ENCODE assay signal across 36 cellular contexts in the genomic region with DNA sequence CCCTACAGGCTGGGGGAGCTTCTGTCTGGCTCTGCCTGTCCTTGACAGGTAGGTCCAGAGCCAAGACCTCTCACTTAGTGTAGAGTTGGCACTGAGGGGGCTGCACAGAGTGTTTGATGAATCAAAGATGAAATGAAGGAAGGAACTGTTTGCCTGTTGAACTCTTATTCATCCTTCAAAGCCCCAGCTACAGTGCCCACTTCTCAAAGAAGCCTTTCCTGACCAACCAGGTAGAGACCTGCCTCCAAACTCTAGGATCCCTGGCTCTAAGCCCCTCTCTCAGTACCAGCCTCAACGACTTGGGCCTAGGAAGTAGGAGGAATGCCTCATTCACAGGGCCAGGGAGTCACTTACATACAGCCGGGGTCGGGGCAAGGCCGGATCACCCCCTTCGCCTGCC. TPM values are rescaled to one million over a fixed set of nuclear protein-coding genes. Genes with fewer than 3 reads are reported as not detected.
"Had no signal": no experiment of that assay in that cellular context is flagged by ENCODE, and none has a peak within 500 bp of the region (broad histone marks: within the 10 kb centered on the region; RNA-seq: fewer than 3 reads in every experiment).

No MANE protein-coding gene starts in this region.

- H3K27me3 ChIP-seq: adrenal gland, body of pancreas, brain microvascular endothelial cell, breast epithelium had no signal

- H3K4me3 ChIP-seq: adrenal gland, body of pancreas, breast epithelium had no signal

- ATAC-seq: activated CD8-positive, alpha-beta T cell treated with anti-CD3 and anti-CD28 coated beads for 36 hours; activated naive CD4-positive, alpha-beta T cell treated with anti-CD3 and anti-CD28 coated beads, Interleukin-2, amount 50 U/mL, for 72 hours; activated T-cell treated with anti-CD3 and anti-CD28 coated beads, Interleukin-2, amount 50 U/mL, for 4 hours; activated T-cell treated with anti-CD3 and anti-CD28 coated beads, Interleukin-2, amount 50 U/mL, for 72 hours; activated T-helper 17 cell treated with anti-CD3 and anti-CD28 coated beads, Interleukin-2, amount 50 U/mL, for 72 hours; body of pancreas had no signal

- H3K27ac ChIP-seq: adrenal gland, body of pancreas, brain microvascular endothelial cell, breast epithelium, VCaP had no signal

- H3K36me3 Mint-ChIP-seq: activated naive CD4-positive, alpha-beta T cell treated with anti-CD3 and anti-CD28 coated beads, Interleukin-2, amount 50 U/mL, for 72 hours; activated naive CD8-positive, alpha-beta T cell treated with anti-CD3 and anti-CD28 coated beads for 36 hours had no signal

- DNase-seq: activated B cell treated with CpG ODN at 0.5 μM for 24 hours; activated CD4-positive, alpha-beta memory T cell treated with anti-CD3 and anti-CD28 coated beads for 36 hours; activated CD4-positive, alpha-beta T cell treated with anti-CD3 and anti-CD28 coated beads for 4 hours; activated CD4-positive, alpha-beta T cell treated with anti-CD3 and anti-CD28 coated beads, Interleukin-2, amount 10 ng/mL, durations not matched to agents 24 days and 14 days; activated CD4-positive, alpha-beta T cell treated with anti-CD3 and anti-CD28 coated beads, Interleukin-2, amount 50 U/mL, for 1 hour; activated CD4-positive, alpha-beta T cell treated with anti-CD3 and anti-CD28 coated beads, Interleukin-2, amount 50 U/mL, for 4 hours; activated CD4-positive, CD25-positive, alpha-beta regulatory T cell treated with anti-CD3 and anti-CD28 coated beads, Interleukin-2, amount 50 U/mL, for 72 hours; activated CD8-positive, alpha-beta memory T cell treated with anti-CD3 and anti-CD28 coated beads, Interleukin-2, amount 50 U/mL, for 4 hours; activated CD8-positive, alpha-beta T cell treated with anti-CD3 and anti-CD28 coated beads for 36 hours; activated effector memory CD4-positive, alpha-beta T cell treated with anti-CD3 and anti-CD28 coated beads, Interleukin-2, amount 50 U/mL, for 16 hours; activated gamma-delta T cell treated with Interleukin-2 at 50 U/mL for 16 hours; activated naive CD4-positive, alpha-beta T cell; activated naive CD4-positive, alpha-beta T cell treated with anti-CD3 and anti-CD28 coated beads for 36 hours; activated naive CD4-positive, alpha-beta T cell treated with anti-CD3 and anti-CD28 coated beads, Interleukin-2, amount 50 U/mL, for 16 hours; activated naive CD8-positive, alpha-beta T cell treated with anti-CD3 and anti-CD28 coated beads for 36 hours; activated T-cell treated with anti-CD3 and anti-CD28 coated beads for 4 hours; activated T-cell treated with anti-CD3 and anti-CD28 coated beads, Interleukin-2, amount 50 U/mL, for 1 hour; activated T-cell treated with anti-CD3 and anti-CD28 coated beads, Interleukin-2, amount 50 U/mL, for 4 hours; activated T-cell treated with anti-CD3 and anti-CD28 coated beads, Interleukin-2, amount 50 U/mL, for 72 hours; adrenal gland; amniotic stem cell; aorta; body of pancreas; brain microvascular endothelial cell; central memory CD4-positive, alpha-beta T cell; T-helper 2 cell; T-helper 9 cell had no signal

- H3K36me3 ChIP-seq: adrenal gland, brain microvascular endothelial cell, breast epithelium had no signal

- H3K27ac Mint-ChIP-seq: activated B cell treated with CpG ODN at 0.5 μM for 24 hours; activated CD4-positive, alpha-beta memory T cell treated with anti-CD3 and anti-CD28 coated beads for 36 hours; activated CD4-positive, alpha-beta T cell treated with anti-CD3 and anti-CD28 coated beads, Interleukin-2, amount 10 ng/mL, durations not matched to agents 24 days and 14 days; activated CD8-positive, alpha-beta T cell treated with anti-CD3 and anti-CD28 coated beads for 36 hours; activated naive CD4-positive, alpha-beta T cell treated with anti-CD3 and anti-CD28 coated beads for 36 hours; activated naive CD4-positive, alpha-beta T cell treated with anti-CD3 and anti-CD28 coated beads, Interleukin-2, amount 50 U/mL, for 72 hours; activated naive CD8-positive, alpha-beta T cell treated with anti-CD3 and anti-CD28 coated beads for 36 hours; activated T-cell treated with anti-CD3 and anti-CD28 coated beads, Interleukin-2, amount 50 U/mL, for 72 hours; activated T-helper 1 cell treated with anti-CD3 and anti-CD28 coated beads, Interleukin-12 subunit alpha, Interleukin-12 subunit beta, Interleukin-2, Interleukin-4 antibody, amounts not matched to agents 30 ng/mL and 10 ng/mL and 1 ng/mL, durations not matched to agents 14 hours and 24 hours and 36 hours; activated T-helper 17 cell treated with anti-CD3 and anti-CD28 coated beads, Interleukin-2, amount 50 U/mL, for 72 hours; T-helper 2 cell treated with Interferon-gamma antibody and Interleukin-4, amounts not matched to agents 5 μg/mL and 100 μg/mL, for 36 hours had no signal

- H3K9me3 ChIP-seq: adrenal gland, body of pancreas, breast epithelium had no signal

- FAIRE-seq: astrocyte, colon, TTC549 had no signal

- H3K4me1 Mint-ChIP-seq: activated naive CD8-positive, alpha-beta T cell treated with anti-CD3 and anti-CD28 coated beads for 36 hours; activated T-helper 17 cell treated with anti-CD3 and anti-CD28 coated beads, Interleukin-2, amount 50 U/mL, for 72 hours had no signal

- H3K4me3 Mint-ChIP-seq: activated B cell treated with CpG ODN at 0.5 μM for 24 hours; activated CD4-positive, alpha-beta memory T cell treated with anti-CD3 and anti-CD28 coated beads for 36 hours; activated CD4-positive, alpha-beta T cell treated with anti-CD3 and anti-CD28 coated beads, Interleukin-2, amount 10 ng/mL, durations not matched to agents 24 days and 14 days; activated CD8-positive, alpha-beta T cell treated with anti-CD3 and anti-CD28 coated beads for 36 hours; activated naive CD4-positive, alpha-beta T cell treated with anti-CD3 and anti-CD28 coated beads for 36 hours; activated naive CD8-positive, alpha-beta T cell treated with anti-CD3 and anti-CD28 coated beads for 36 hours; activated T-cell treated with anti-CD3 and anti-CD28 coated beads, Interleukin-2, amount 50 U/mL, for 4 hours; activated T-cell treated with anti-CD3 and anti-CD28 coated beads, Interleukin-2, amount 50 U/mL, for 72 hours; activated T-helper 1 cell treated with anti-CD3 and anti-CD28 coated beads, Interleukin-12 subunit alpha, Interleukin-12 subunit beta, Interleukin-2, Interleukin-4 antibody, amounts not matched to agents 30 ng/mL and 10 ng/mL and 1 ng/mL, durations not matched to agents 14 hours and 24 hours and 36 hours; activated T-helper 17 cell treated with anti-CD3 and anti-CD28 coated beads, Interleukin-2, amount 50 U/mL, for 72 hours; T-helper 2 cell treated with Interferon-gamma antibody and Interleukin-4, amounts not matched to agents 5 μg/mL and 100 μg/mL, for 36 hours had no signal

- H3K27me3 Mint-ChIP-seq: activated B cell treated with CpG ODN at 0.5 μM for 24 hours; activated CD4-positive, alpha-beta memory T cell treated with anti-CD3 and anti-CD28 coated beads for 36 hours; activated CD4-positive, alpha-beta T cell treated with anti-CD3 and anti-CD28 coated beads, Interleukin-2, amount 10 ng/mL, durations not matched to agents 24 days and 14 days; activated CD8-positive, alpha-beta T cell treated with anti-CD3 and anti-CD28 coated beads for 36 hours; activated naive CD8-positive, alpha-beta T cell treated with anti-CD3 and anti-CD28 coated beads for 36 hours; activated T-helper 17 cell treated with anti-CD3 and anti-CD28 coated beads, Interleukin-2, amount 50 U/mL, for 72 hours had no signal

- H3K4me1 ChIP-seq: adrenal gland, breast epithelium had no signal

- H3K9me3 Mint-ChIP-seq: activated B cell treated with CpG ODN at 0.5 μM for 24 hours; activated CD4-positive, alpha-beta memory T cell treated with anti-CD3 and anti-CD28 coated beads for 36 hours; activated CD4-positive, alpha-beta T cell treated with anti-CD3 and anti-CD28 coated beads, Interleukin-2, amount 10 ng/mL, durations not matched to agents 24 days and 14 days; activated CD8-positive, alpha-beta T cell treated with anti-CD3 and anti-CD28 coated beads for 36 hours; activated naive CD4-positive, alpha-beta T cell treated with anti-CD3 and anti-CD28 coated beads for 36 hours; activated naive CD4-positive, alpha-beta T cell treated with anti-CD3 and anti-CD28 coated beads, Interleukin-2, amount 50 U/mL, for 72 hours; activated naive CD8-positive, alpha-beta T cell treated with anti-CD3 and anti-CD28 coated beads for 36 hours; activated T-cell treated with anti-CD3 and anti-CD28 coated beads, Interleukin-2, amount 50 U/mL, for 4 hours; activated T-cell treated with anti-CD3 and anti-CD28 coated beads, Interleukin-2, amount 50 U/mL, for 72 hours; activated T-helper 1 cell treated with anti-CD3 and anti-CD28 coated beads, Interleukin-12 subunit alpha, Interleukin-12 subunit beta, Interleukin-2, Interleukin-4 antibody, amounts not matched to agents 30 ng/mL and 10 ng/mL and 1 ng/mL, durations not matched to agents 14 hours and 24 hours and 36 hours; activated T-helper 17 cell treated with anti-CD3 and anti-CD28 coated beads, Interleukin-2, amount 50 U/mL, for 72 hours; T-helper 2 cell treated with Interferon-gamma antibody and Interleukin-4, amounts not matched to agents 5 μg/mL and 100 μg/mL, for 36 hours had no signal

RNA-seq across cellular contexts. Expression of gene MEF2B, which starts 22.7 kb away (rescaled TPM):
- total RNA-seq: body of pancreas had no signal
